Comparison of ENCODE assay signal across 6 cellular contexts in genomic region chr5:71006983-71007382, GRCh38. TPM values are rescaled to one million over a fixed set of nuclear protein-coding genes. Genes with fewer than 3 reads are reported as not detected.
DNase-seq lines count a peak whose midpoint lies in the region; ATAC-seq, FAIRE-seq and TF ChIP-seq lines count a peak whose summit lies in the region.
"Not testable (repeated sequence)": the region's sequence is repeated elsewhere in the genome, so short reads cannot be mapped to it uniquely, and the experiment has no call there.

No MANE protein-coding gene starts in this region.

- not testable (repeated sequence) for TF ChIP-seq EP300 in GM12878 (IDR thresholded peaks at IDR 0.05; ENCODE audit: borderline replicate concordance in 1 of 2, control insufficient read depth in 1 of 2, low read depth in 2 of 2, low read length in 2 of 2); HepG2 (IDR thresholded peaks at IDR 0.05; ENCODE audit: low read depth in 2 of 2, low read length in 2 of 2); HepG2 (CRISPR knock-in tag; IDR thresholded peaks at IDR 0.05; ENCODE audit: borderline replicate concordance)

- H3K27me3 ChIP-seq in GM23338 (ENCODE audit: insufficient read depth); Panc1 (ENCODE audit: control insufficient read depth, insufficient read depth, low read length); GM12878 (replicated peaks in 1 of 2; ENCODE audit: control insufficient read depth in 2 of 2, insufficient read depth in 2 of 2, low read length in 1 of 2); HepG2 (ENCODE audit: control insufficient read depth in 1 of 2, insufficient read depth in 2 of 2, low read length in 2 of 2): not testable (repeated sequence)

- not testable (repeated sequence) for H3K79me2 ChIP-seq in GM23338 (replicated peaks; ENCODE audit: insufficient read depth); GM12878 (ENCODE audit: control insufficient read depth, insufficient read depth, low read length); HepG2 (ENCODE audit: insufficient read depth, low read length)

- intact Hi-C loops in Panc1 (cut with micrococcal nuclease; ENCODE audit: unreplicated experiment); GM12878 (cut with micrococcal nuclease; ENCODE audit: unreplicated experiment); HepG2 (cut with micrococcal nuclease; ENCODE audit: unreplicated experiment); posterior vena cava (cut with DNase I): not testable (repeated sequence)

- H3K27me3 Mint-ChIP-seq in GM23338 (ENCODE audit: insufficient read depth, low read depth, poor library complexity) = not testable (repeated sequence)

- SMC1A ChIA-PET in GM12878 (lab: Charles Lee; ENCODE audit: uncharacterized antibody, unreplicated experiment) = not testable (repeated sequence)

- POLR2A ChIA-PET in Panc1 (lab: Charles Lee); GM12878 (lab: Charles Lee); HepG2 (lab: Yijun Ruan, JAX): not testable (repeated sequence)

- not testable (repeated sequence) for H2AFZ ChIP-seq in GM23338; GM12878 (ENCODE audit: control insufficient read depth, low read depth, low read length); HepG2 (ENCODE audit: low read length)

- FAIRE-seq in GM12878 (lab: Jason Lieb, UNC); HepG2 (lab: Jason Lieb, UNC): not testable (repeated sequence)

- H3K36me3 ChIP-seq in GM23338 (ENCODE audit: insufficient read depth); Panc1 (ENCODE audit: control insufficient read depth, insufficient read depth, low read length); GM12878 (ENCODE audit: control insufficient read depth in 2 of 2, insufficient read depth in 2 of 2, low read length in 1 of 2); HepG2 (replicated peaks in 1 of 2; ENCODE audit: control insufficient read depth in 1 of 2, insufficient read depth in 2 of 2, low read length in 2 of 2): not testable (repeated sequence)

- H3K4me3 ChIP-seq in GM23338; Panc1 (ENCODE audit: low read depth in 2 of 2, low read length in 2 of 2); GM12878; HepG2 (replicated peaks in 1 of 3; ENCODE audit: insufficient read depth in 1 of 3, low read depth in 2 of 3, low read length in 3 of 3): not testable (repeated sequence)

- not testable (repeated sequence) for H3F3A ChIP-seq in GM23338 (replicated peaks; ENCODE audit: low read depth)

- H3K9me3 ChIP-seq in Panc1 (ENCODE audit: control insufficient read depth, insufficient read depth, low read depth, low read length); GM12878 (replicated peaks; ENCODE audit: control insufficient read depth, insufficient read depth, low read length); HepG2 (ENCODE audit: low read length): not testable (repeated sequence)

- CTCF ChIA-PET in Panc1 (lab: Charles Lee); GM12878 (lab: Yijun Ruan, JAX); HepG2 (lab: Yijun Ruan, JAX; ENCODE audit: low intra/inter-chr PET ratio, low total read pairs): not testable (repeated sequence)

- RAD21 ChIA-PET in GM12878 (lab: Charles Lee; ENCODE audit: unreplicated experiment) = not testable (repeated sequence)

- not testable (repeated sequence) for H3K27ac Mint-ChIP-seq in GM23338

- H3K27ac ChIP-seq in GM23338 (ENCODE audit: low read depth); Panc1 (ENCODE audit: low read length); GM12878 (ENCODE audit: control insufficient read depth, insufficient read depth); HepG2 (ENCODE audit: extremely low read length, insufficient read depth, low read length): not testable (repeated sequence)

- not testable (repeated sequence) for TF ChIP-seq RAD21 in GM12878 (IDR thresholded peaks at IDR 0.05; ENCODE audit: insufficient read depth, low read depth, low read length); HepG2 (CRISPR knock-in tag; IDR thresholded peaks at IDR 0.05)

- H3K9me2 ChIP-seq in GM23338 (ENCODE audit: insufficient read depth) = not testable (repeated sequence)

- DNase-seq in GM23338 (ENCODE audit: low spot score); Panc1 (ENCODE audit: low read depth, low spot score); GM12878 (ENCODE audit: low read depth, low spot score); HepG2 (ENCODE audit: low spot score): not testable (repeated sequence)
- DNase-seq in posterior vena cava (ENCODE audit: low spot score) = peak; percentile 1

- H3K4me2 ChIP-seq in GM23338; GM12878 (ENCODE audit: control insufficient read depth, insufficient read depth); HepG2 (ENCODE audit: low read depth, low read length): not testable (repeated sequence)

- in situ Hi-C loops in Panc1 (cut with HindIII; ENCODE audit: low pct_unique_long_range_greater_than_20kb, low sequenced_read_pairs); GM12878 (cut with MboI); HepG2 (cut with HindIII; ENCODE audit: extremely low pct_ligation_motif_present, low pct_unique_long_range_greater_than_20kb): not testable (repeated sequence)

- WGBS in GM12878 (ENCODE audit: insufficient coverage, insufficient replicate concordance, low lambda C conversion rate, missing lambda C conversion rate) = 13% methylated on average over 3 of the region's 7 CpGs
- no CpG with 5 or more reads among the region's 7 CpGs for WGBS in HepG2 (ENCODE audit: low lambda C conversion rate)

- not testable (repeated sequence) for H3K4me1 ChIP-seq in GM23338 (ENCODE audit: insufficient read depth); Panc1 (ENCODE audit: control insufficient read depth, insufficient read depth, low read length); GM12878 (ENCODE audit: control insufficient read depth, insufficient read depth, low read length)
- H3K4me1 ChIP-seq in HepG2 (ENCODE audit: insufficient read depth, low read length) = peaks cover 19% of the 10 kb centered on the region

- H3K4me3 Mint-ChIP-seq in GM23338 = not testable (repeated sequence)

- BruUV-seq in Panc1 (replicated peaks; lab: Mats Ljungman, UMichigan); GM12878 (replicated peaks; lab: Mats Ljungman, UMichigan); HepG2 (replicated peaks; lab: Mats Ljungman, UMichigan): not testable (repeated sequence)

- ATAC-seq in GM23338 = peak; percentile 31; the same call in 2 of the 3 replicates
- peak; percentile 51; the same call in 1 of the 2 replicates for ATAC-seq in Panc1
- ATAC-seq in GM12878 = peak; percentile 24; the same call in 1 of the 3 replicates
- peak; percentile 18 for ATAC-seq in esophagus mucosa
- peak; percentile 71 for ATAC-seq in HepG2

- not testable (repeated sequence) for TF ChIP-seq POLR2A in GM12878 (IDR thresholded peaks at IDR 0.05; ENCODE audit: low read depth, low read length); HepG2 (IDR thresholded peaks at IDR 0.05; ENCODE audit: insufficient read depth in 1 of 2, low read depth in 2 of 2, low read length in 2 of 2)

- H3K4me1 Mint-ChIP-seq in GM23338 = not testable (repeated sequence)

- not testable (repeated sequence) for H4K20me1 ChIP-seq in GM23338 (replicated peaks; ENCODE audit: insufficient read depth); GM12878 (ENCODE audit: control insufficient read depth, insufficient read depth); HepG2 (ENCODE audit: insufficient read depth, low read length)

- H3K9me3 Mint-ChIP-seq in GM23338 = not testable (repeated sequence)

- not testable (repeated sequence) for H3K9ac ChIP-seq in GM12878 (ENCODE audit: control insufficient read depth, insufficient read depth, low read length); HepG2 (ENCODE audit: insufficient read depth, low read depth, low read length)

- not testable (repeated sequence) for H3K36me3 Mint-ChIP-seq in GM23338 (ENCODE audit: low read depth)

- TF ChIP-seq CTCF in GM23338 (conservative IDR thresholded peaks at IDR 0.05; ENCODE audit: low read depth in 2 of 2); Panc1 (IDR thresholded peaks at IDR 0.05); GM12878 (IDR thresholded peaks at IDR 0.05 in 2 of 3, conservative IDR thresholded peaks at IDR 0.05 in 1 of 3; ENCODE audit: control insufficient read depth in 2 of 3, extremely low read depth in 1 of 3, insufficient read depth in 1 of 3, low read depth in 3 of 3, low read length in 3 of 3); HepG2 (CRISPR knock-in tag; IDR thresholded peaks at IDR 0.05): not testable (repeated sequence)

RNA-seq across cellular contexts. Expression of gene NAIP, which starts 18.2 kb away (rescaled TPM):
- total RNA-seq in GM23338 (2014; rRNA removed; shearing (Covaris generic)) = 4.4 and 7.4 TPM in 2 replicates
- 6.6 and 8.7 TPM in 2 replicates for polyA plus RNA-seq in GM23338 (2016; fragmentation: Nextera tagmentation; extraction: Ambion mirVana)
- 8.0 TPM for total RNA-seq in Panc1 (2021; ENCODE audit: unreplicated experiment)
- 3.6 TPM for polyA plus RNA-seq in Panc1 (2012; ENCODE audit: insufficient read length)
- 40.2 and 49.6 TPM in 2 replicates for total RNA-seq in GM12878 (2013; cell fraction: nucleolus; rRNA removed)
- 2.7 and 3.3 TPM in 2 replicates for total RNA-seq in GM12878 (2014; rRNA removed)
- total RNA-seq in GM12878 (2014; rRNA removed; fragmentation: Illumina TruSeq; extraction: Trizol) = 4.8 and 5.3 TPM in 2 replicates
- total RNA-seq in GM12878 (2021) = 3.0 and 3.5 TPM in 2 replicates
- polyA plus RNA-seq in GM12878 (2011; ENCODE audit: low read depth) = 3.9 TPM
- 6.4 and 11.0 TPM in 2 replicates for polyA plus RNA-seq in GM12878 (2011; rRNA removed)
- polyA plus RNA-seq in GM12878 (2011; cell fraction: cytosol; rRNA removed) = 1.5 TPM in 2 replicates
- 12.5 and 15.7 TPM in 2 replicates for polyA plus RNA-seq in GM12878 (2011; cell fraction: nucleus; rRNA removed)
- polyA plus RNA-seq in GM12878 (2012) = 4.1 and 7.2 TPM in 2 replicates
- 4.3 and 5.7 TPM in 2 replicates for polyA plus RNA-seq in GM12878 (2014; fragmentation: Illumina TruSeq; extraction: Trizol)
- polyA plus RNA-seq in GM12878 (2014; fragmentation: Nextera tagmentation; extraction: Ambion mirVana) = 1 to 10 TPM; 1.8 to 1.9 TPM
- polyA plus RNA-seq in GM12878 (2014; rRNA removed) = 2.6 and 2.8 TPM in 2 replicates
- polyA plus RNA-seq in GM12878 (2016; fragmentation: Nextera tagmentation; extraction: Ambion mirVana) = 1 to 10 TPM; 4.2 to 4.7 TPM
- 5.1 and 6.5 TPM in 2 replicates for polyA minus RNA-seq in GM12878 (2011; rRNA and poly(A)+ RNA removed)
- polyA minus RNA-seq in GM12878 (2011; cell fraction: cytosol; rRNA and poly(A)+ RNA removed) = 0.80 and 1.0 TPM in 2 replicates
- 6.2 and 10.2 TPM in 2 replicates for polyA minus RNA-seq in GM12878 (2011; cell fraction: nucleus; rRNA and poly(A)+ RNA removed)
- 4.2 TPM for total RNA-seq in esophagus mucosa
- 2.1 and 4.7 TPM in 2 replicates for total RNA-seq in HepG2 (2016; rRNA removed; fragmentation: Illumina TruSeq; extraction: Trizol)
- total RNA-seq in HepG2 (2016; cell fraction: cytosol; rRNA removed; fragmentation: Illumina TruSeq; extraction: Trizol; ENCODE audit: low read depth) = 5.1 and 5.8 TPM in 2 replicates
- 1.7 and 5.0 TPM in 2 replicates for total RNA-seq in HepG2 (2016; cell fraction: insoluble cytoplasmic fraction; rRNA removed; fragmentation: Illumina TruSeq; extraction: Trizol)
- 3.5 and 4.4 TPM in 2 replicates for total RNA-seq in HepG2 (2016; cell fraction: membrane; rRNA removed; fragmentation: Illumina TruSeq; extraction: Trizol)
- 10.7 and 11.9 TPM in 2 replicates for total RNA-seq in HepG2 (2016; cell fraction: nucleus; rRNA removed; fragmentation: Illumina TruSeq; extraction: Trizol)
- 6.2 and 6.3 TPM in 2 replicates for polyA plus RNA-seq in HepG2 (2011; rRNA removed)
- 1.6 and 2.1 TPM in 2 replicates for polyA plus RNA-seq in HepG2 (2011; cell fraction: cytosol; rRNA removed)
- polyA plus RNA-seq in HepG2 (2011; cell fraction: nucleus; rRNA removed) = 6.9 TPM in 2 replicates
- 3.1 and 4.5 TPM in 2 replicates for polyA plus RNA-seq in HepG2 (2012)
- polyA plus RNA-seq in HepG2 (2016; cell fraction: cytosol; fragmentation: Illumina TruSeq; extraction: Trizol; ENCODE audit: low read depth) = 0.87 and 1.0 TPM in 2 replicates
- polyA plus RNA-seq in HepG2 (2016; cell fraction: insoluble cytoplasmic fraction; fragmentation: Illumina TruSeq; extraction: Trizol; ENCODE audit: low read depth) = 3.0 and 3.1 TPM in 2 replicates
- 1.4 and 1.7 TPM in 2 replicates for polyA plus RNA-seq in HepG2 (2016; cell fraction: membrane; fragmentation: Illumina TruSeq; extraction: Trizol; ENCODE audit: low read depth)
- 21.4 and 24.5 TPM in 2 replicates for polyA plus RNA-seq in HepG2 (2016; cell fraction: nucleus; fragmentation: Illumina TruSeq; extraction: Trizol; ENCODE audit: insufficient read depth, low read depth)
- polyA minus RNA-seq in HepG2 (2011; rRNA and poly(A)+ RNA removed; ENCODE audit: low replicate concordance) = 5.0 and 6.0 TPM in 2 replicates
- 1.2 and 1.3 TPM in 2 replicates for polyA minus RNA-seq in HepG2 (2011; cell fraction: cytosol; rRNA and poly(A)+ RNA removed)
- 30.3 and 46.5 TPM in 2 replicates for polyA minus RNA-seq in HepG2 (2011; cell fraction: nucleus; rRNA and poly(A)+ RNA removed)
- 10 to 100 TPM; 21.2 to 49.5 TPM for total RNA-seq in posterior vena cava

Comparison
In these comparisons a context has a peak if more than half of its experiments do, and no peak if none do; other contexts are left out.
1. ATAC-seq: peak in every context shown above with its lines; median percentile 71 in HepG2; 51 in Panc1; 31 in GM23338; 24 in GM12878; 18 in esophagus mucosa.